In the genomic region with DNA sequence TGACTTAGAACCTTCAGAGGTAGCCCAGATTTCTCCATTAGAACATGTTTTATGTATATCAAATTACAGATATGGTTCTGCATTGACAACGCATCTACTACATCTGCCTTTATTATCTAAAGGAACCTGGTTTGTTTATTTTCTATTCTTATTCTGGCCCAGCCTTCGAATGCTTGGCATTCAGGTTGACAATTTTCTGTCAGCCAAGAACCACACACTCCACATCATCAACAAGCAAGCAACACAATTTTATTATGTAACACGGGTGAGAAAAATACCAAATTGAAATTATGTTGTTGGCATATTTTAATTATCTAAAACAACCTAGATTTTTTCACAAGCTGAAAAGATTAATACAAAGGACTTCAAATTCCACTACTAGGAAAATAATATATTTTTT, we compare ENCODE assay signal across 32 cellular contexts.
"Had no signal": no experiment of that assay in that cellular context is flagged by ENCODE, and none has a peak within 500 bp of the region (broad histone marks: within the 10 kb centered on the region; RNA-seq: fewer than 3 reads in every experiment).

No MANE protein-coding gene starts in this region.

- H3K36me3 ChIP-seq: adrenal gland, cardiac muscle cell had no signal

- ATAC-seq: activated CD8-positive, alpha-beta memory T cell treated with anti-CD3 and anti-CD28 coated beads, Interleukin-2, amount 10 ng/mL, durations not matched to agents 7 days and 5 days; activated CD8-positive, alpha-beta T cell treated with anti-CD3 and anti-CD28 coated beads, Interleukin-2, amount 10 ng/mL, durations not matched to agents 7 days and 5 days; activated naive CD4-positive, alpha-beta T cell treated with anti-CD3 and anti-CD28 coated beads, Interleukin-2, amount 50 U/mL, for 72 hours; activated T-helper 17 cell treated with anti-CD3 and anti-CD28 coated beads, Interleukin-2, amount 50 U/mL, for 72 hours had no signal

- H3K4me1 Mint-ChIP-seq: brain had no signal

- H3K4me3 ChIP-seq: adrenal gland, cardiac muscle cell had no signal

- H3K36me3 Mint-ChIP-seq: brain had no signal

- H3K27ac ChIP-seq: cardiac muscle cell, VCaP had no signal

- H3K9me3 Mint-ChIP-seq: activated B cell treated with CpG ODN at 0.5 μM for 24 hours; activated CD4-positive, alpha-beta memory T cell treated with anti-CD3 and anti-CD28 coated beads, Interleukin-2, amount 10 ng/mL, durations not matched to agents 7 days and 5 days; activated CD4-positive, alpha-beta T cell treated with anti-CD3 and anti-CD28 coated beads, Interleukin-2, amount 10 ng/mL, durations not matched to agents 7 days and 5 days; activated naive CD4-positive, alpha-beta T cell treated with anti-CD3 and anti-CD28 coated beads for 36 hours; activated naive CD8-positive, alpha-beta T cell treated with anti-CD3 and anti-CD28 coated beads for 36 hours; activated T-cell treated with anti-CD3 and anti-CD28 coated beads, Interleukin-2, amount 50 U/mL, for 24 hours; activated T-helper 17 cell treated with anti-CD3 and anti-CD28 coated beads, Interleukin-2, amount 50 U/mL, for 72 hours; central memory CD8-positive, alpha-beta T cell; T-helper 1 cell treated with Interleukin-12 subunit alpha and Interleukin-12 subunit beta and Interleukin-4 antibody, amounts not matched to agents 30 μg/mL and 1 μg/mL, for 36 hours; T-helper 2 cell treated with Interferon-gamma antibody and Interleukin-4, amounts not matched to agents 5 μg/mL and 100 μg/mL, for 36 hours had no signal

- DNase-seq: activated B cell treated with CpG ODN at 0.5 μM for 24 hours; activated CD4-positive, alpha-beta memory T cell treated with anti-CD3 and anti-CD28 coated beads, Interleukin-2, amount 10 ng/mL, durations not matched to agents 7 days and 5 days; activated CD4-positive, alpha-beta T cell treated with anti-CD3 and anti-CD28 coated beads for 48 hours; activated CD4-positive, alpha-beta T cell treated with anti-CD3 and anti-CD28 coated beads, Interleukin-2, amount 10 ng/mL, durations not matched to agents 7 days and 5 days; activated CD4-positive, alpha-beta T cell treated with anti-CD3 and anti-CD28 coated beads, Interleukin-2, amount 50 U/mL, for 48 hours; activated CD4-positive, CD25-positive, alpha-beta regulatory T cell treated with anti-CD3 and anti-CD28 coated beads, Interleukin-2, amount 50 U/mL, for 72 hours; activated CD8-positive, alpha-beta memory T cell treated with anti-CD3 and anti-CD28 coated beads for 24 hours; activated CD8-positive, alpha-beta memory T cell treated with anti-CD3 and anti-CD28 coated beads, Interleukin-2, amount 10 ng/mL, durations not matched to agents 7 days and 5 days; activated CD8-positive, alpha-beta memory T cell treated with anti-CD3 and anti-CD28 coated beads, Interleukin-2, amount 50 U/mL, for 48 hours; activated CD8-positive, alpha-beta T cell treated with anti-CD3 and anti-CD28 coated beads, Interleukin-2, amount 10 ng/mL, durations not matched to agents 7 days and 5 days; activated effector memory CD4-positive, alpha-beta T cell treated with anti-CD3 and anti-CD28 coated beads, Interleukin-2, amount 50 U/mL, for 16 hours; activated gamma-delta T cell treated with Interleukin-2 at 50 U/mL for 16 hours; activated naive CD4-positive, alpha-beta T cell; activated naive CD4-positive, alpha-beta T cell treated with anti-CD3 and anti-CD28 coated beads for 36 hours; activated naive CD4-positive, alpha-beta T cell treated with anti-CD3 and anti-CD28 coated beads, Interleukin-2, amount 50 U/mL, for 16 hours; activated naive CD8-positive, alpha-beta T cell treated with anti-CD3 and anti-CD28 coated beads for 36 hours; activated T-cell treated with anti-CD3 and anti-CD28 coated beads, Interleukin-2, amount 50 U/mL, for 24 hours; activated T-cell treated with anti-CD3 and anti-CD28 coated beads, Interleukin-2, amount 50 U/mL, for 48 hours; adrenal gland; amniotic stem cell; aorta; T-helper 1 cell; T-helper 2 cell; T-helper 9 cell had no signal

- H3K27me3 ChIP-seq: adrenal gland, cardiac muscle cell had no signal

- H3K9me3 ChIP-seq: adrenal gland had no signal

- H3K27me3 Mint-ChIP-seq: activated B cell treated with CpG ODN at 0.5 μM for 24 hours; activated CD4-positive, alpha-beta memory T cell treated with anti-CD3 and anti-CD28 coated beads, Interleukin-2, amount 10 ng/mL, durations not matched to agents 7 days and 5 days; activated CD4-positive, alpha-beta T cell treated with anti-CD3 and anti-CD28 coated beads, Interleukin-2, amount 10 ng/mL, durations not matched to agents 7 days and 5 days; activated CD8-positive, alpha-beta memory T cell treated with anti-CD3 and anti-CD28 coated beads, Interleukin-2, amount 10 ng/mL, durations not matched to agents 7 days and 5 days; activated naive CD8-positive, alpha-beta T cell treated with anti-CD3 and anti-CD28 coated beads for 36 hours; activated T-cell treated with anti-CD3 and anti-CD28 coated beads, Interleukin-2, amount 50 U/mL, for 24 hours; activated T-helper 17 cell treated with anti-CD3 and anti-CD28 coated beads, Interleukin-2, amount 50 U/mL, for 72 hours; central memory CD8-positive, alpha-beta T cell had no signal

- H3K27ac Mint-ChIP-seq: activated B cell treated with CpG ODN at 0.5 μM for 24 hours; activated CD4-positive, alpha-beta memory T cell treated with anti-CD3 and anti-CD28 coated beads, Interleukin-2, amount 10 ng/mL, durations not matched to agents 7 days and 5 days; activated CD4-positive, alpha-beta T cell treated with anti-CD3 and anti-CD28 coated beads, Interleukin-2, amount 10 ng/mL, durations not matched to agents 7 days and 5 days; activated CD8-positive, alpha-beta memory T cell treated with anti-CD3 and anti-CD28 coated beads, Interleukin-2, amount 10 ng/mL, durations not matched to agents 7 days and 5 days; activated CD8-positive, alpha-beta T cell treated with anti-CD3 and anti-CD28 coated beads, Interleukin-2, amount 10 ng/mL, durations not matched to agents 7 days and 5 days; activated naive CD4-positive, alpha-beta T cell treated with anti-CD3 and anti-CD28 coated beads, Interleukin-2, amount 50 U/mL, for 72 hours; activated naive CD8-positive, alpha-beta T cell treated with anti-CD3 and anti-CD28 coated beads for 36 hours; activated T-cell treated with anti-CD3 and anti-CD28 coated beads, Interleukin-2, amount 50 U/mL, for 24 hours; activated T-helper 17 cell treated with anti-CD3 and anti-CD28 coated beads, Interleukin-2, amount 50 U/mL, for 72 hours; brain; T-helper 1 cell treated with Interleukin-12 subunit alpha and Interleukin-12 subunit beta and Interleukin-4 antibody, amounts not matched to agents 30 μg/mL and 1 μg/mL, for 36 hours; T-helper 2 cell treated with Interferon-gamma antibody and Interleukin-4, amounts not matched to agents 5 μg/mL and 100 μg/mL, for 36 hours had no signal

- H3K4me3 Mint-ChIP-seq: activated B cell treated with CpG ODN at 0.5 μM for 24 hours; activated CD4-positive, alpha-beta memory T cell treated with anti-CD3 and anti-CD28 coated beads, Interleukin-2, amount 10 ng/mL, durations not matched to agents 7 days and 5 days; activated CD4-positive, alpha-beta T cell treated with anti-CD3 and anti-CD28 coated beads, Interleukin-2, amount 10 ng/mL, durations not matched to agents 7 days and 5 days; activated CD8-positive, alpha-beta memory T cell treated with anti-CD3 and anti-CD28 coated beads, Interleukin-2, amount 10 ng/mL, durations not matched to agents 7 days and 5 days; activated CD8-positive, alpha-beta T cell treated with anti-CD3 and anti-CD28 coated beads, Interleukin-2, amount 10 ng/mL, durations not matched to agents 7 days and 5 days; activated naive CD4-positive, alpha-beta T cell treated with anti-CD3 and anti-CD28 coated beads for 36 hours; activated naive CD8-positive, alpha-beta T cell treated with anti-CD3 and anti-CD28 coated beads for 36 hours; activated T-cell treated with anti-CD3 and anti-CD28 coated beads, Interleukin-2, amount 50 U/mL, for 24 hours; activated T-helper 17 cell treated with anti-CD3 and anti-CD28 coated beads, Interleukin-2, amount 50 U/mL, for 72 hours; brain; central memory CD8-positive, alpha-beta T cell; T-helper 1 cell treated with Interleukin-12 subunit alpha and Interleukin-12 subunit beta and Interleukin-4 antibody, amounts not matched to agents 30 μg/mL and 1 μg/mL, for 36 hours; T-helper 2 cell treated with Interferon-gamma antibody and Interleukin-4, amounts not matched to agents 5 μg/mL and 100 μg/mL, for 36 hours had no signal
